9 cellular contexts compared by ENCODE assay signal in the genomic region with DNA sequence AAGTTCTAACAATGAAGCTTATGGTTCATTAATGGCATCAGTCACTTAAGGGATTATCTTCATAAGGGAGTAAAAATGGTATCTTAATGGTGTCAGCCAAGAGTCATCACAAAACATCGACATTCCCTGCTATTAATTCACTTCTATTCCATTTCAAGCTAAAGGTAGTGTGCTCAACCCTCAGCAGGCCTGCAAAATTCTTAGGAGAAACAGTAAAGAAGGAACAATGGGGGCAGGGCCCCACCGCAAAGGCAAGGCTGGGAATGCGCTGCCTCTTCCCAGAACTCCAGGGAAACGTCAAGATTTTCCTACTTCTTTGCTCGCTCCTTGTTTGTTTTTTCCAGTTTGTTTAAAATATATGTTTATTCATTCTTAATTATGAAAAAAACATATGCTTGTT.
DNase-seq lines count a peak whose midpoint lies in the region; ATAC-seq, FAIRE-seq and TF ChIP-seq lines count a peak whose summit lies in the region.
"Had no signal": no experiment of that assay in that cellular context is flagged by ENCODE, and none has a peak within 500 bp of the region (broad histone marks: within the 10 kb centered on the region; RNA-seq: fewer than 3 reads in every experiment).

No MANE protein-coding gene starts in this region.

- no peak for TF ChIP-seq EP300 in HepG2 (IDR thresholded peaks at IDR 0.05; ENCODE audit: low read depth in 2 of 2, low read length in 2 of 2)
- no peak for TF ChIP-seq EP300 in HepG2 (CRISPR knock-in tag; IDR thresholded peaks at IDR 0.05; ENCODE audit: borderline replicate concordance)

- H2AFZ ChIP-seq in HepG2 (ENCODE audit: low read length): no peak overlapping the region

- no TSS peak for BruUV-seq in HepG2 (replicated peaks; lab: Mats Ljungman, UMichigan)

- ATAC-seq in HepG2 (no peak), thoracic aorta (ENCODE audit: insufficient number of reproducible peaks, low FRiP score, low read depth) (no peak)

- peaks cover 31% of the 10 kb centered on the region for H3K4me1 ChIP-seq in HUES48 (ENCODE audit: control insufficient read depth, insufficient read depth, low read length)
- peaks cover 4 to 7% of the 10 kb centered on the region in 2 donors for H3K4me1 ChIP-seq in ascending aorta
- H3K4me1 ChIP-seq in HepG2 (ENCODE audit: insufficient read depth, low read length): no peaks in the 10 kb centered on the region; the same call in 1 of the 2 replicates
- peaks cover 10 to 26% of the 10 kb centered on the region in 2 donors for H3K4me1 ChIP-seq in thoracic aorta (ENCODE audit: control insufficient read depth in 1 of 2, low read depth in 2 of 2)

- H3K79me2 ChIP-seq in HepG2 (ENCODE audit: insufficient read depth, low read length): no peaks in the 10 kb centered on the region

- intact Hi-C loops in ascending aorta (cut with DNase I) (loop anchor here (2.0 kb wide), 1 partner anchor 274 kb away; no protein-coding TSS in a partner anchor), HepG2 (cut with micrococcal nuclease; ENCODE audit: unreplicated experiment) (loop anchor here (1.0 kb wide), 2 partner anchors 253 to 284 kb away; no protein-coding TSS in a partner anchor)

- H3K27me3 ChIP-seq in HUES48 (ENCODE audit: control insufficient read depth, insufficient read depth, low read length) (peaks cover 13% of the 10 kb centered on the region), ascending aorta (no peaks in the 10 kb centered on the region), HepG2 (ENCODE audit: control insufficient read depth in 1 of 2, insufficient read depth in 2 of 2, low read length in 2 of 2) (peaks cover 3 to 31% of the 10 kb centered on the region in 2 experiments; a peak in 3 of 5 replicates), thoracic aorta (replicated peaks; ENCODE audit: insufficient read depth) (no peaks in the 10 kb centered on the region)

- H3K4me3 ChIP-seq in HUES48 (ENCODE audit: low read depth, low read length) (peak overlapping the region; percentile 49), ascending aorta (peak overlapping the region; percentile 34 to 54), HepG2 (replicated peaks in 1 of 3; ENCODE audit: insufficient read depth in 1 of 3, low read depth in 2 of 3, low read length in 3 of 3) (no peak overlapping the region), thoracic aorta (peak overlapping the region; percentile 62)

- in situ Hi-C loops in HepG2 (cut with HindIII; ENCODE audit: extremely low pct_ligation_motif_present, low pct_unique_long_range_greater_than_20kb): no loop called here

- no peaks in the 10 kb centered on the region for H4K20me1 ChIP-seq in HepG2 (ENCODE audit: insufficient read depth, low read length)

- H3K27ac ChIP-seq in HUES48 (ENCODE audit: low read depth, low read length) (no peak overlapping the region), ascending aorta (no peak overlapping the region), HepG2 (ENCODE audit: extremely low read length, insufficient read depth, low read length) (no peak overlapping the region), thoracic aorta (no peak overlapping the region)

- H3K9ac ChIP-seq in HUES48 (ENCODE audit: low read depth, low read length) (no peak overlapping the region), HepG2 (ENCODE audit: insufficient read depth, low read depth, low read length) (no peak overlapping the region)

- TF ChIP-seq POLR2A in HepG2 (IDR thresholded peaks at IDR 0.05; ENCODE audit: insufficient read depth in 1 of 2, low read depth in 2 of 2, low read length in 2 of 2): no peak

- no peaks in the 10 kb centered on the region for H3K36me3 ChIP-seq in HUES48 (ENCODE audit: control insufficient read depth, insufficient read depth, low read length)
- H3K36me3 ChIP-seq in ascending aorta: no peaks in the 10 kb centered on the region
- H3K36me3 ChIP-seq in HepG2 (replicated peaks in 1 of 2; ENCODE audit: control insufficient read depth in 1 of 2, insufficient read depth in 2 of 2, low read length in 2 of 2): no peaks in the 10 kb centered on the region
- no peaks in the 10 kb centered on the region for H3K36me3 ChIP-seq in thoracic aorta

- POLR2A ChIA-PET in HepG2 (lab: Yijun Ruan, JAX): no interaction called here

- no peak for DNase-seq in ascending aorta (ENCODE audit: low spot score in 2 of 2)
- DNase-seq in HepG2 (ENCODE audit: low spot score): no peak
- DNase-seq in thoracic aorta (ENCODE audit: low spot score): no peak
- DNase-seq in effector CD8-positive, alpha-beta T cell (lab: John Stamatoyannopoulos, UW): no peak
- no peak for DNase-seq in dermis blood vessel endothelial cell
- DNase-seq in HT-29 (ENCODE audit: low spot score): no peak
- DNase-seq: NCI-H1694 had no signal

- peak overlapping the region; percentile 55 for H3K4me2 ChIP-seq in HepG2 (ENCODE audit: low read depth, low read length)

- H3K9me3 ChIP-seq in HUES48 (ENCODE audit: control insufficient read depth, insufficient read depth, low read length) (no peaks in the 10 kb centered on the region), ascending aorta (no peaks in the 10 kb centered on the region), HepG2 (ENCODE audit: low read length) (no peaks in the 10 kb centered on the region), thoracic aorta (no peaks in the 10 kb centered on the region)

- TF ChIP-seq CTCF in ascending aorta (IDR thresholded peaks at IDR 0.05) (no peak), HepG2 (CRISPR knock-in tag; IDR thresholded peaks at IDR 0.05) (no peak), thoracic aorta (IDR thresholded peaks at IDR 0.05) (no peak)

- FAIRE-seq in HepG2 (lab: Jason Lieb, UNC): no peak
- FAIRE-seq: colon had no signal

- 44% methylated on average over 5 of the region's 5 CpGs for WGBS in HepG2 (ENCODE audit: low lambda C conversion rate)

- no peak for TF ChIP-seq RAD21 in HepG2 (CRISPR knock-in tag; IDR thresholded peaks at IDR 0.05)

- CTCF ChIA-PET in HepG2 (lab: Yijun Ruan, JAX; ENCODE audit: low intra/inter-chr PET ratio, low total read pairs): interaction anchor here (1.8 to 2.9 kb wide), 2 partner anchors 253 to 284 kb away, joined by 14 to 19 read pairs; no protein-coding TSS in a partner anchor

TF ChIP-seq in HepG2, 621 proteins besides CTCF, POLR2A, EP300 and RAD21:
- TF ChIP-seq IRF2 (CRISPR knock-in tag; IDR thresholded peaks at IDR 0.05): no peak
- TF ChIP-seq, protein P1, sequence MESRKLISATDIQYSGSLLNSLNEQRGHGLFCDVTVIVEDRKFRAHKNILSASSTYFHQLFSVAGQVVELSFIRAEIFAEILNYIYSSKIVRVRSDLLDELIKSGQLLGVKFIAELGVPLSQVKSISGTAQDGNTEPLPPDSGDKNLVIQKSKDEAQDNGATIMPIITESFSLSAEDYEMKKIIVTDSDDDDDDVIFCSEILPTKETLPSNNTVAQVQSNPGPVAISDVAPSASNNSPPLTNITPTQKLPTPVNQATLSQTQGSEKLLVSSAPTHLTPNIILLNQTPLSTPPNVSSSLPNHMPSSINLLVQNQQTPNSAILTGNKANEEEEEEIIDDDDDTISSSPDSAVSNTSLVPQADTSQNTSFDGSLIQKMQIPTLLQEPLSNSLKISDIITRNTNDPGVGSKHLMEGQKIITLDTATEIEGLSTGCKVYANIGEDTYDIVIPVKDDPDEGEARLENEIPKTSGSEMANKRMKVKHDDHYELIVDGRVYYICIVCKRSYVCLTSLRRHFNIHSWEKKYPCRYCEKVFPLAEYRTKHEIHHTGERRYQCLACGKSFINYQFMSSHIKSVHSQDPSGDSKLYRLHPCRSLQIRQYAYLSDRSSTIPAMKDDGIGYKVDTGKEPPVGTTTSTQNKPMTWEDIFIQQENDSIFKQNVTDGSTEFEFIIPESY (CRISPR knock-in tag; IDR thresholded peaks at IDR 0.05): peak; percentile 30; the same call in 1 of the 2 replicates

Comparison
In these comparisons a context has a peak if more than half of its experiments do, and no peak if none do; other contexts are left out.
1. H3K4me3 ChIP-seq: peak in HUES48 (single experiment), ascending aorta (2 of 2) and thoracic aorta (single experiment); none in HepG2 (0 of 3).